ENCODE assay signal across 11 cellular contexts in genomic region chr2:233152541-233152940, GRCh38.
DNase-seq lines count a peak whose midpoint lies in the region; ATAC-seq, FAIRE-seq and TF ChIP-seq lines count a peak whose summit lies in the region.
"Had no signal": no experiment of that assay in that cellular context is flagged by ENCODE, and none has a peak within 500 bp of the region (broad histone marks: within the 10 kb centered on the region; RNA-seq: fewer than 3 reads in every experiment).

No MANE protein-coding gene starts in this region.

- no peak overlapping the region for H3K27ac ChIP-seq in endothelial cell of umbilical vein (ENCODE audit: insufficient read depth, low read depth, low read length)
- H3K27ac ChIP-seq: right lobe of liver had no signal

- H3K36me3 ChIP-seq in endothelial cell of umbilical vein (ENCODE audit: control insufficient read depth in 2 of 2, extremely low read depth in 1 of 2, insufficient read depth in 2 of 2, low read length in 2 of 2), result peaks cover 7 to 41% of the 10 kb centered on the region in 2 experiments
- H3K36me3 ChIP-seq: right lobe of liver had no signal

- no peaks in the 10 kb centered on the region for H3K27me3 Mint-ChIP-seq in natural killer cell treated with Interleukin-12 subunit alpha and Interleukin-12 subunit beta and Interleukin-15 and Interleukin-18, amount 100 ng/mL, for 72 hours

- no TSS peak for BruUV-seq in endothelial cell of umbilical vein (replicated peaks; lab: Mats Ljungman, UMichigan)

- ATAC-seq in natural killer cell treated with Interleukin-12 subunit alpha and Interleukin-12 subunit beta and Interleukin-15 and Interleukin-18, amount 100 ng/mL, for 72 hours, result no peak
- ATAC-seq in GM19035 (IDR thresholded peaks at IDR 0.05; ENCODE audit: unreplicated experiment), result no peak
- ATAC-seq: activated T-cell treated with anti-CD3 and anti-CD28 coated beads, Interleukin-2, amount 50 U/mL, for 4 hours; right lobe of liver had no signal

- TF ChIP-seq POLR2A in endothelial cell of umbilical vein (IDR thresholded peaks at IDR 0.05; ENCODE audit: low read depth, low read length), result no peak

- dilution Hi-C loops in endothelial cell of umbilical vein (cut with MboI; ENCODE audit: extremely low pct_ligation_motif_present, low sequenced_read_pairs), result no loop called here

- in situ Hi-C loops in G401 (cut with HindIII; ENCODE audit: low sequenced_read_pairs), result no loop called here

- POLR2A ChIA-PET in endothelial cell of umbilical vein (lab: Charles Lee), result no interaction called here

- DNase-seq in G401 (ENCODE audit: low spot score) (peak; percentile 85), NCI-H2029 (lab: John Stamatoyannopoulos, UW) (peak; percentile 70), endothelial cell of umbilical vein (ENCODE audit: low read depth, low spot score) (peak; percentile 17), DMS153 treated with DMSO at 0.1 percent for 48 hours (lab: John Stamatoyannopoulos, UW; ENCODE audit: unreplicated experiment) (no peak), NCI-H82 treated with DMSO at 0.1 percent for 48 hours (lab: John Stamatoyannopoulos, UW; ENCODE audit: unreplicated experiment) (no peak), DMS114 treated with DMSO at 0.1 percent for 48 hours (lab: John Stamatoyannopoulos, UW; ENCODE audit: unreplicated experiment) (no peak)
- DNase-seq in natural killer cell treated with Interleukin-12 subunit alpha and Interleukin-12 subunit beta and Interleukin-15 and Interleukin-18, amount 100 ng/mL, for 72 hours (ENCODE audit: low spot score), result no peak
- DNase-seq: activated T-cell treated with anti-CD3 and anti-CD28 coated beads, Interleukin-2, amount 50 U/mL, for 4 hours; NCI-H345; right lobe of liver had no signal

- H3K4me1 Mint-ChIP-seq in natural killer cell treated with Interleukin-12 subunit alpha and Interleukin-12 subunit beta and Interleukin-15 and Interleukin-18, amount 100 ng/mL, for 72 hours (ENCODE audit: low read depth in 2 of 2), result peaks cover 53 to 60% of the 10 kb centered on the region in 2 donors

- intact Hi-C loops in endothelial cell of umbilical vein (cut with micrococcal nuclease), result no loop called here

- H3K36me3 Mint-ChIP-seq in natural killer cell treated with Interleukin-12 subunit alpha and Interleukin-12 subunit beta and Interleukin-15 and Interleukin-18, amount 100 ng/mL, for 72 hours, result peaks cover 61% of the 10 kb centered on the region

- no peak overlapping the region for H3K4me2 ChIP-seq in endothelial cell of umbilical vein (ENCODE audit: insufficient read depth, low read length)

- no peaks in the 10 kb centered on the region for H4K20me1 ChIP-seq in endothelial cell of umbilical vein (replicated peaks; ENCODE audit: control insufficient read depth, extremely low read depth, insufficient read depth, low read length)

- H3K4me1 ChIP-seq in endothelial cell of umbilical vein (ENCODE audit: control insufficient read depth, extremely low read depth, insufficient read depth, low read length), result no peaks in the 10 kb centered on the region
- H3K4me1 ChIP-seq: right lobe of liver had no signal

- H3K79me2 ChIP-seq in endothelial cell of umbilical vein (ENCODE audit: control insufficient read depth, insufficient read depth, low read length), result no peaks in the 10 kb centered on the region

- FAIRE-seq in endothelial cell of umbilical vein (lab: Jason Lieb, UNC), result no peak

- H3K27ac Mint-ChIP-seq in natural killer cell treated with Interleukin-12 subunit alpha and Interleukin-12 subunit beta and Interleukin-15 and Interleukin-18, amount 100 ng/mL, for 72 hours, result peak overlapping the region; percentile 65 to 71

- H3K9ac ChIP-seq in endothelial cell of umbilical vein (replicated peaks; ENCODE audit: extremely low read depth, insufficient read depth, low read length), result no peak overlapping the region

- no peak overlapping the region for H3K4me3 Mint-ChIP-seq in natural killer cell treated with Interleukin-12 subunit alpha and Interleukin-12 subunit beta and Interleukin-15 and Interleukin-18, amount 100 ng/mL, for 72 hours
- H3K4me3 Mint-ChIP-seq: activated T-cell treated with anti-CD3 and anti-CD28 coated beads, Interleukin-2, amount 50 U/mL, for 4 hours had no signal

- TF ChIP-seq CTCF in endothelial cell of umbilical vein (IDR thresholded peaks at IDR 0.05; ENCODE audit: extremely low read depth in 1 of 2, insufficient read depth in 1 of 2, low read depth in 1 of 2, low read length in 2 of 2), result no peak

- no peaks in the 10 kb centered on the region for H3K9me3 ChIP-seq in endothelial cell of umbilical vein (replicated peaks; ENCODE audit: control insufficient read depth, insufficient read depth, low read length)
- H3K9me3 ChIP-seq: right lobe of liver had no signal

- no peaks in the 10 kb centered on the region for H3K9me1 ChIP-seq in endothelial cell of umbilical vein (replicated peaks; ENCODE audit: control insufficient read depth, extremely low read depth, insufficient read depth, low read length)

- CTCF ChIA-PET in endothelial cell of umbilical vein (lab: Charles Lee), result interaction anchor here (0.7 to 1.8 kb wide), 7 partner anchors 10 to 123 kb away, joined by 3 to 5 read pairs (median 4); partner anchors contain the start of genes ATG16L1 and INPP5D

- no peak overlapping the region for H2AFZ ChIP-seq in endothelial cell of umbilical vein (ENCODE audit: low read depth, low read length)

- H3K27me3 ChIP-seq in endothelial cell of umbilical vein (ENCODE audit: control insufficient read depth in 2 of 2, insufficient read depth in 2 of 2, low read length in 2 of 2), result no peaks in the 10 kb centered on the region
- H3K27me3 ChIP-seq: right lobe of liver had no signal

- H3K9me3 Mint-ChIP-seq in natural killer cell treated with Interleukin-12 subunit alpha and Interleukin-12 subunit beta and Interleukin-15 and Interleukin-18, amount 100 ng/mL, for 72 hours, result no peaks in the 10 kb centered on the region
- H3K9me3 Mint-ChIP-seq: activated T-cell treated with anti-CD3 and anti-CD28 coated beads, Interleukin-2, amount 50 U/mL, for 4 hours had no signal

- H3K4me3 ChIP-seq in endothelial cell of umbilical vein (replicated peaks in 1 of 3; ENCODE audit: insufficient read depth in 1 of 3, low read depth in 1 of 3, low read length in 3 of 3), result no peak overlapping the region
- H3K4me3 ChIP-seq: right lobe of liver had no signal

TF ChIP-seq in endothelial cell of umbilical vein, 7 proteins besides CTCF, POLR2A, EP300 and RAD21:
- TF ChIP-seq FOS (IDR thresholded peaks at IDR 0.05; ENCODE audit: borderline replicate concordance, insufficient read depth, low read length), result no peak

Comparison
In these comparisons a context has a peak if more than half of its experiments do, and no peak if none do; other contexts are left out.
1. DNase-seq: peak in G401 (single experiment), NCI-H2029 (single experiment) and endothelial cell of umbilical vein (single experiment); none in natural killer cell treated with Interleukin-12 subunit alpha and Interleukin-12 subunit beta and Interleukin-15 and Interleukin-18, amount 100 ng/mL, for 72 hours (single experiment), DMS153 treated with DMSO at 0.1 percent for 48 hours (single experiment), NCI-H82 treated with DMSO at 0.1 percent for 48 hours (single experiment) and DMS114 treated with DMSO at 0.1 percent for 48 hours (single experiment).